In the genomic region with DNA sequence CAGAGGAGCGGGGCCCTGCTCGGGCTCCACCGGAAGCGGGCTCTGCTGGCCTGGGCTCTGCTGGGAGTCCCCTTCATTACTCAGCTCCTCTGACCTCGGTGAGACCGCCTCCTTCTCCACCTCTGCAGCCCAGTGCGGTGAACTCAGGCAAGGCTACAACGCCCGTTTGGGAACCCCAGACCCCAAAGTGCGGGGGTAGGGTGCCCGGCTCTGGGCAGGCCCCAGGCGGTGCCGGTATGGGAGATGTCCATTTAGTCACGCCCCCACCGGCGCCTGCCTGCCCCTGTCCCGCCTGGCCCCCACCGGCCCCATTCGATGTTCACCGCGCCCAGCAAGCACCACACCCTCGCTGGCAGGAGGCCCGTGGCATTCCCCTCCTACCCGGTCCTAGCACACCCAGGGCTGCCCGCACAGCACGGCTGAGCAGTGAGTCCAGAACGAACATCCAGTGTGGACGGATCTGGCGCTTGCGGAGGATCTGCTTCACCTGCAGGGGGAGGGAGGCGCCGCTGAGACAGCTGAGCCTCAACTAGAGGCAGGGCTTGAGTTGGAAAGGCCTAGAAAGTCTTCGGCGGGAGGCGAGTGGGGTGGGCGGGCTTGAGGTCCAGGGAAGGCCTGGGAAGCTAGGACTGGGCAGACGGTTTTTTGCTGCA, we compare ENCODE assay signal across 9 cellular contexts.
DNase-seq lines count a peak whose midpoint lies in the region; ATAC-seq and TF ChIP-seq lines count a peak whose summit lies in the region.
"Had no signal": no experiment of that assay in that cellular context is flagged by ENCODE, and none has a peak within 500 bp of the region (broad histone marks: within the 10 kb centered on the region; RNA-seq: fewer than 3 reads in every experiment).

No MANE protein-coding gene starts in this region.

- no peaks in the 10 kb centered on the region for H4K20me1 ChIP-seq in KMS-11 (ENCODE audit: insufficient read depth)

- H3K4me1 Mint-ChIP-seq in activated naive CD4-positive, alpha-beta T cell treated with anti-CD3 and anti-CD28 coated beads, Interleukin-2, amount 10 ng/mL, durations not matched to agents 7 days and 5 days: peaks cover 41% of the 10 kb centered on the region

- H3K27ac ChIP-seq in 22Rv1 (peak overlapping the region; percentile 39; the same call in 1 of the 2 replicates), KMS-11 (no peak overlapping the region)

- TF ChIP-seq CTCF in 22Rv1 (IDR thresholded peaks at IDR 0.05) (no peak), KMS-11 (conservative IDR thresholded peaks at IDR 0.05; ENCODE audit: low read depth, low read length) (no peak)

- H3K27me3 Mint-ChIP-seq in activated naive CD4-positive, alpha-beta T cell treated with anti-CD3 and anti-CD28 coated beads, Interleukin-2, amount 10 ng/mL, durations not matched to agents 7 days and 5 days: peaks cover 39% of the 10 kb centered on the region

- CTCF ChIA-PET in activated naive CD4-positive, alpha-beta T cell treated with anti-CD3 and anti-CD28 coated beads, Interleukin-2, amount 10 ng/mL, durations not matched to agents 7 days and 5 days (lab: Charles Lee): interaction anchor here (0.7 to 8.0 kb wide), 24 partner anchors 8 to 251 kb away, joined by 3 to 96 read pairs (median 5); a partner anchor contains a TSS

- peak overlapping the region; percentile 79; the same call in 1 of the 2 replicates for H3K4me2 ChIP-seq in KMS-11

- H3K9ac ChIP-seq in KMS-11 (no peak overlapping the region), mucosa of stomach (ENCODE audit: low read length) (peak overlapping the region; percentile 67)

- H3K27ac Mint-ChIP-seq in activated naive CD4-positive, alpha-beta T cell treated with anti-CD3 and anti-CD28 coated beads, Interleukin-2, amount 10 ng/mL, durations not matched to agents 7 days and 5 days: peak overlapping the region; percentile 88
- H3K27ac Mint-ChIP-seq: dendritic cell treated with granulocyte-macrophage colony-stimulating factor and Interleukin-4, amounts not matched to agents 40 ng/mL and 50 ng/mL, for 4 days had no signal

- H3K4me3 Mint-ChIP-seq in activated naive CD4-positive, alpha-beta T cell treated with anti-CD3 and anti-CD28 coated beads, Interleukin-2, amount 10 ng/mL, durations not matched to agents 7 days and 5 days: peak overlapping the region; percentile 67
- H3K4me3 Mint-ChIP-seq: dendritic cell treated with granulocyte-macrophage colony-stimulating factor and Interleukin-4, amounts not matched to agents 40 ng/mL and 50 ng/mL, for 4 days had no signal

- no peaks in the 10 kb centered on the region for H3K9me3 ChIP-seq in mucosa of stomach (ENCODE audit: control insufficient read depth, low read length)

- H2AFZ ChIP-seq in KMS-11 (ENCODE audit: low read depth): peak overlapping the region; percentile 79

- H3K36me3 Mint-ChIP-seq in activated naive CD4-positive, alpha-beta T cell treated with anti-CD3 and anti-CD28 coated beads, Interleukin-2, amount 10 ng/mL, durations not matched to agents 7 days and 5 days: peaks cover 4% of the 10 kb centered on the region

- H3K79me2 ChIP-seq in KMS-11 (ENCODE audit: insufficient read depth, low read depth): no peaks in the 10 kb centered on the region

- H3K27me3 ChIP-seq in KMS-11 (ENCODE audit: insufficient read depth, low read depth) (no peaks in the 10 kb centered on the region), mucosa of stomach (ENCODE audit: control insufficient read depth, insufficient read depth, low read length) (no peaks in the 10 kb centered on the region)

- no peak for ATAC-seq in HG03432 (IDR thresholded peaks at IDR 0.05; ENCODE audit: unreplicated experiment)
- ATAC-seq in GM18870 (IDR thresholded peaks at IDR 0.05; ENCODE audit: unreplicated experiment): no peak
- no peak for ATAC-seq in HG02840 (IDR thresholded peaks at IDR 0.05; ENCODE audit: low FRiP score, unreplicated experiment)

- peak; percentile 35 for DNase-seq in activated naive CD4-positive, alpha-beta T cell treated with anti-CD3 and anti-CD28 coated beads, Interleukin-2, amount 10 ng/mL, durations not matched to agents 7 days and 5 days
- DNase-seq in medulla oblongata (ENCODE audit: extremely low spot score): no peak

- H3K4me3 ChIP-seq in KMS-11 (IDR thresholded peaks at IDR 0.05; ENCODE audit: insufficient read depth, low read depth, low read length): no peak overlapping the region
- peak overlapping the region; percentile 10 for H3K4me3 ChIP-seq in mucosa of stomach (ENCODE audit: low read length)

- H3K4me1 ChIP-seq in KMS-11 (ENCODE audit: low read depth, poor library complexity, severe bottlenecking) (peaks cover 7% of the 10 kb centered on the region), mucosa of stomach (ENCODE audit: control insufficient read depth, insufficient read depth, low read length) (peaks cover 19% of the 10 kb centered on the region)

- H3K9me3 Mint-ChIP-seq in activated naive CD4-positive, alpha-beta T cell treated with anti-CD3 and anti-CD28 coated beads, Interleukin-2, amount 10 ng/mL, durations not matched to agents 7 days and 5 days: no peaks in the 10 kb centered on the region
- H3K9me3 Mint-ChIP-seq: dendritic cell treated with granulocyte-macrophage colony-stimulating factor and Interleukin-4, amounts not matched to agents 40 ng/mL and 50 ng/mL, for 4 days had no signal

- no peaks in the 10 kb centered on the region for H3K36me3 ChIP-seq in KMS-11 (ENCODE audit: insufficient read depth)
- no peaks in the 10 kb centered on the region for H3K36me3 ChIP-seq in mucosa of stomach (ENCODE audit: control insufficient read depth, insufficient read depth, low read length)
